ENCODE assay signal across 8 cellular contexts in genomic region chr4:184649971-184650855, GRCh38. TPM values are rescaled to one million over a fixed set of nuclear protein-coding genes. Genes with fewer than 3 reads are reported as not detected.
DNase-seq lines count a peak whose midpoint lies in the region; ATAC-seq and TF ChIP-seq lines count a peak whose summit lies in the region.

No MANE protein-coding gene starts in this region.

- no peaks in the 10 kb centered on the region for H3K27me3 Mint-ChIP-seq in memory B cell
- H3K27me3 Mint-ChIP-seq in type B pancreatic cell = no peaks in the 10 kb centered on the region

- H3K27me3 ChIP-seq in AG04450 (ENCODE audit: control insufficient read depth, insufficient read depth, low read length) (no peaks in the 10 kb centered on the region), GM06990 (replicated peaks; ENCODE audit: control insufficient read depth, insufficient read depth, low read length) (no peaks in the 10 kb centered on the region), PC-9 (ENCODE audit: insufficient read depth, low read depth) (no peaks in the 10 kb centered on the region)

- H3K4me2 ChIP-seq in PC-9 = peak overlapping the region; percentile 75

- H3K9me3 Mint-ChIP-seq in memory B cell (no peaks in the 10 kb centered on the region), type B pancreatic cell (no peaks in the 10 kb centered on the region)

- H3K4me1 ChIP-seq in PC-9 (replicated peaks; ENCODE audit: insufficient read depth) = peaks cover 20% of the 10 kb centered on the region

- H4K20me1 ChIP-seq in PC-9 (ENCODE audit: insufficient read depth) = no peaks in the 10 kb centered on the region; the same call in 1 of the 2 replicates

- no peaks in the 10 kb centered on the region for H3K9me3 ChIP-seq in AG04450 (ENCODE audit: control insufficient read depth, insufficient read depth, low read length)
- no peaks in the 10 kb centered on the region for H3K9me3 ChIP-seq in PC-9 (ENCODE audit: insufficient read depth, low read depth)

- peaks cover 2% of the 10 kb centered on the region for H3K36me3 Mint-ChIP-seq in memory B cell
- H3K36me3 Mint-ChIP-seq in type B pancreatic cell = peaks cover 5% of the 10 kb centered on the region

- TF ChIP-seq CTCF in AG04450 (IDR thresholded peaks at IDR 0.05; ENCODE audit: low read depth, low read length) (no peak), GM06990 (IDR thresholded peaks at IDR 0.05; ENCODE audit: insufficient read depth, low read length, poor library complexity, severe bottlenecking) (no peak), PC-9 (conservative IDR thresholded peaks at IDR 0.05) (no peak), choroid plexus epithelial cell (conservative IDR thresholded peaks at IDR 0.05; ENCODE audit: low read depth, low read length) (no peak), type B pancreatic cell (conservative IDR thresholded peaks at IDR 0.05) (peak; percentile 49)

- DNase-seq in AG04450 (ENCODE audit: low read depth, low spot score) (no peak), GM06990 (ENCODE audit: extremely low read depth, insufficient read length) (no peak), PC-9 (peak in 1 of 2 experiments; percentile 29), choroid plexus epithelial cell (ENCODE audit: low read depth) (peak; percentile 58), memory B cell (ENCODE audit: low spot score in 2 of 2) (peak in 1 of 2 donors; percentile 6), type B pancreatic cell (ENCODE audit: extremely low spot score, unreplicated experiment) (no peak), cerebellar nuclear complex (lab: John Stamatoyannopoulos, UW) (no peak)

- CTCF ChIA-PET in AG04450 (lab: Charles Lee) (interaction anchor here (0.6 to 1.3 kb wide), 9 partner anchors 12 to 910 kb away, joined by 3 to 9 read pairs (median 4); no protein-coding TSS in a partner anchor), PC-9 (lab: Charles Lee) (interaction anchor here (0.6 to 1.0 kb wide), 3 partner anchors 54 to 386 kb away, joined by 3 to 7 read pairs (median 3); no protein-coding TSS in a partner anchor)

- H3K4me3 ChIP-seq in AG04450 (ENCODE audit: low read depth, low read length) = peak overlapping the region; percentile 80
- peak overlapping the region; percentile 77 for H3K4me3 ChIP-seq in GM06990 (replicated peaks; ENCODE audit: low read depth, low read length)
- H3K4me3 ChIP-seq in PC-9 = peak overlapping the region; percentile 68
- H3K4me3 ChIP-seq in choroid plexus epithelial cell (ENCODE audit: low read depth, low read length) = peak overlapping the region; percentile 79

- H3K79me2 ChIP-seq in PC-9 (ENCODE audit: low read depth) = peaks cover 41% of the 10 kb centered on the region

- peak overlapping the region; percentile 74 for H2AFZ ChIP-seq in PC-9

- peak; percentile 9 for ATAC-seq in HG02885 (IDR thresholded peaks at IDR 0.05; ENCODE audit: poor library complexity, unreplicated experiment)
- no peak for ATAC-seq in memory B cell (ENCODE audit: low read depth)

- BruUV-seq in PC-9 (replicated peaks; lab: Mats Ljungman, UMichigan) = TSS peak; percentile 91

- peak overlapping the region; percentile 82 for H3K27ac Mint-ChIP-seq in memory B cell
- H3K27ac Mint-ChIP-seq in type B pancreatic cell = peak overlapping the region; percentile 89

- peaks cover 2% of the 10 kb centered on the region; the same call in 1 of the 2 replicates for H3K36me3 ChIP-seq in GM06990 (ENCODE audit: control insufficient read depth, insufficient read depth, low read length)
- no peaks in the 10 kb centered on the region for H3K36me3 ChIP-seq in PC-9 (ENCODE audit: low read depth)

- H3K27ac ChIP-seq in AG04450 (ENCODE audit: low read depth, low read length) = peak overlapping the region; percentile 77
- peak overlapping the region; percentile 32; the same call in 1 of the 2 replicates for H3K27ac ChIP-seq in PC-9

- H3K9me2 ChIP-seq in PC-9 (ENCODE audit: insufficient read depth) = no peaks in the 10 kb centered on the region

- H3K4me1 Mint-ChIP-seq in memory B cell = peaks cover 36% of the 10 kb centered on the region
- peaks cover 41% of the 10 kb centered on the region for H3K4me1 Mint-ChIP-seq in type B pancreatic cell (ENCODE audit: unreplicated experiment)

- POLR2A ChIA-PET in AG04450 (lab: Yijun Ruan, JAX) = interaction anchor here (0.5 to 2.8 kb wide), 9 partner anchors 12 to 557 kb away, joined by 3 to 30 read pairs (median 4); partner anchors contain the start of gene CENPU
- POLR2A ChIA-PET in PC-9 (lab: Charles Lee; ENCODE audit: unreplicated experiment) = interaction anchor here (0.6 to 1.0 kb wide), 7 partner anchors 14 to 1467 kb away, joined by 5 to 25 read pairs (median 12); no protein-coding TSS in a partner anchor

- intact Hi-C loops in PC-9 (cut with micrococcal nuclease; ENCODE audit: unreplicated experiment) = loop anchor here (1.0 to 10.0 kb wide), 9 partner anchors 53 to 384 kb away; partner anchors contain the start of gene IRF2

- no peaks in the 10 kb centered on the region for H3F3A ChIP-seq in PC-9 (ENCODE audit: insufficient read depth, low read depth)

- H3K4me3 Mint-ChIP-seq in memory B cell = peak overlapping the region; percentile 93
- peak overlapping the region; percentile 89 for H3K4me3 Mint-ChIP-seq in type B pancreatic cell

RNA-seq across cellular contexts. Expression of gene PRIMPOL, which starts 0.7 kb away (rescaled TPM):
- polyA plus RNA-seq in AG04450 (2011; rRNA removed) = 6.6 and 12.2 TPM in 2 replicates
- 3.2 and 3.6 TPM in 2 replicates for polyA minus RNA-seq in AG04450 (2011; rRNA and poly(A)+ RNA removed)
- total RNA-seq in PC-9 (2021) (23.2 and 29.5 TPM in 2 replicates), type B pancreatic cell (ENCODE audit: low replicate concordance) (10.7 and 24.6 TPM in 2 replicates)

RNA-seq across cellular contexts. Expression of gene CASP3, which starts 1.0 kb away (rescaled TPM):
- polyA plus RNA-seq in AG04450 (2011; rRNA removed) = 38.9 and 51.8 TPM in 2 replicates
- polyA minus RNA-seq in AG04450 (2011; rRNA and poly(A)+ RNA removed) = 18.6 and 20.5 TPM in 2 replicates
- total RNA-seq in PC-9 (2021) (33.5 and 35.7 TPM in 2 replicates), type B pancreatic cell (ENCODE audit: low replicate concordance) (38.9 and 40.8 TPM in 2 replicates)
